ENCODE assay signal across 27 cellular contexts in genomic region chr12:100984821-100985220, GRCh38.
"Had no signal": no experiment of that assay in that cellular context is flagged by ENCODE, and none has a peak within 500 bp of the region (broad histone marks: within the 10 kb centered on the region; RNA-seq: fewer than 3 reads in every experiment).

No MANE protein-coding gene starts in this region.

- H3K9me3 ChIP-seq: SK-N-SH had no signal

- H3K4me3 ChIP-seq: K562 had no signal

- H3K4me2 ChIP-seq: KMS-11, SK-N-SH had no signal

- H3K9me2 ChIP-seq: SK-N-SH had no signal

- H3K4me3 Mint-ChIP-seq: IgD-negative memory B cell, T-cell had no signal

- H3K4me1 Mint-ChIP-seq: T-cell had no signal

- H3K36me3 Mint-ChIP-seq: IgD-negative memory B cell, T-cell had no signal

- H3K27ac ChIP-seq: HL-60, KMS-11, RWPE1 had no signal

- H3K27ac Mint-ChIP-seq: IgD-negative memory B cell, T-cell had no signal

- H3K27me3 Mint-ChIP-seq: T-cell had no signal

- H3K9ac ChIP-seq: KMS-11, SK-N-SH had no signal

- DNase-seq: Kasumi-1; MV-4-11; NCI-H1048; NCI-H1105; NCI-H1417; NCI-H1436 treated with DMSO at 0.1 percent for 48 hours; NCI-H1694; NCI-H187 treated with DMSO at 0.1 percent for 48 hours; NCI-H2029 treated with DMSO at 0.1 percent for 48 hours; NCI-H2171; NCI-H226; NCI-H446; NCI-H510A; NCI-H524 treated with DMSO at 0.1 percent for 48 hours; NCI-H69; NCI-H774; NK-92 treated with Interleukin-12 subunit alpha and Interleukin-12 subunit beta, amount 100 ng/mL, for 24 hours; PC-3; SHP77; SK-N-SH; SW 1271; T-cell had no signal
